1 cellular context compared by ENCODE assay signal in genomic region chr2:15730545-15731212, GRCh38.
TF ChIP-seq lines count a peak whose summit lies in the region.

No MANE protein-coding gene starts in this region.

TF ChIP-seq in HepG2, 621 proteins besides CTCF, POLR2A, EP300 and RAD21 (continued from another document):
- TF ChIP-seq FOXA3 (CRISPR knock-in tag; IDR thresholded peaks at IDR 0.05) (peak; percentile 48), SIN3B (IDR thresholded peaks at IDR 0.05; ENCODE audit: low read length) (no peak), ZNF644 (CRISPR knock-in tag; IDR thresholded peaks at IDR 0.05; ENCODE audit: low read depth) (no peak), NR2F6 (IDR thresholded peaks at IDR 0.05) (no peak), NR2F6 (CRISPR knock-in tag; IDR thresholded peaks at IDR 0.05) (peak; percentile 63), ZNF230 (CRISPR knock-in tag; IDR thresholded peaks at IDR 0.05) (no peak), CBFB (CRISPR knock-in tag; IDR thresholded peaks at IDR 0.05) (peak; percentile 68; the same call in 1 of the 2 replicates), ZNF607 (CRISPR knock-in tag; IDR thresholded peaks at IDR 0.05; ENCODE audit: borderline replicate concordance) (no peak), HOXD1 (CRISPR knock-in tag; IDR thresholded peaks at IDR 0.05) (no peak), SKI (IDR thresholded peaks at IDR 0.05; ENCODE audit: partially characterized antibody) (no peak), ZNF552 (CRISPR knock-in tag; IDR thresholded peaks at IDR 0.05; ENCODE audit: borderline replicate concordance) (no peak), ATAD3A (CRISPR knock-in tag; IDR thresholded peaks at IDR 0.05) (no peak), ARID2 (CRISPR knock-in tag; IDR thresholded peaks at IDR 0.05; ENCODE audit: borderline replicate concordance) (no peak), ZNF30 (CRISPR knock-in tag; IDR thresholded peaks at IDR 0.05) (no peak), NR3C1 (CRISPR knock-in tag; IDR thresholded peaks at IDR 0.05) (no peak), FOSL2 (CRISPR knock-in tag; IDR thresholded peaks at IDR 0.05) (peak; percentile 98), CENPT (CRISPR knock-in tag; IDR thresholded peaks at IDR 0.05; ENCODE audit: low read depth) (no peak), GABPB1 (CRISPR knock-in tag; IDR thresholded peaks at IDR 0.05) (peak; percentile 32; the same call in 1 of the 2 replicates), ZNF781 (CRISPR knock-in tag; IDR thresholded peaks at IDR 0.05; ENCODE audit: borderline replicate concordance, not compliant biosample characterization) (no peak), TFAP4 (IDR thresholded peaks at IDR 0.05; ENCODE audit: borderline replicate concordance, low read depth) (peak; percentile 97), ZNF678 (CRISPR knock-in tag; IDR thresholded peaks at IDR 0.05) (no peak), NR2F1 (CRISPR knock-in tag; IDR thresholded peaks at IDR 0.05) (peak; percentile 26 to 57; a peak in 2 of 4 replicates), XRCC5 (optimal IDR thresholded peaks at IDR 0.05; ENCODE audit: low read length) (peak; percentile 55), THAP11 (CRISPR knock-in tag; IDR thresholded peaks at IDR 0.05) (no peak), ZNF792 (CRISPR knock-in tag; IDR thresholded peaks at IDR 0.05) (no peak; the same call in 1 of the 2 replicates), KDM2A (CRISPR knock-in tag; IDR thresholded peaks at IDR 0.05; ENCODE audit: borderline replicate concordance, low read depth) (peak; percentile 55; the same call in 1 of the 2 replicates), CREBL2 (CRISPR knock-in tag; IDR thresholded peaks at IDR 0.05; ENCODE audit: borderline replicate concordance) (no peak), HNF1A (IDR thresholded peaks at IDR 0.05; ENCODE audit: low read depth) (no peak), HNF1A (CRISPR knock-in tag; IDR thresholded peaks at IDR 0.05; ENCODE audit: borderline replicate concordance) (no peak), NFE2L2 (IDR thresholded peaks at IDR 0.05; ENCODE audit: low read length) (peak; percentile 39), ATF7-NPFF (CRISPR knock-in tag; IDR thresholded peaks at IDR 0.05; ENCODE audit: low read depth) (no peak), ARID5B (CRISPR knock-in tag; IDR thresholded peaks at IDR 0.05) (peak; percentile 68), FOXA1 (IDR thresholded peaks at IDR 0.05) (no peak), FOXA1 (CRISPR knock-in tag; IDR thresholded peaks at IDR 0.05) (0 out of 2 replicates have a peak, but pooled peaks have one; percentile 23), MXI1 (IDR thresholded peaks at IDR 0.05; ENCODE audit: borderline replicate concordance, low read depth, low read length) (no peak), SMC3 (IDR thresholded peaks at IDR 0.05; ENCODE audit: low read length) (no peak), SRSF9 (IDR thresholded peaks at IDR 0.05; ENCODE audit: borderline replicate concordance, insufficient read depth, low read depth, low read length, poor library complexity, severe bottlenecking) (no peak), ATF3 (CRISPR knock-in tag; IDR thresholded peaks at IDR 0.05) (peak; percentile 82), ATM (IDR thresholded peaks at IDR 0.05; ENCODE audit: borderline replicate concordance) (no peak), ZNF550 (CRISPR knock-in tag; IDR thresholded peaks at IDR 0.05; ENCODE audit: borderline replicate concordance) (no peak), MTF1 (CRISPR knock-in tag; IDR thresholded peaks at IDR 0.05) (no peak), HMG20A (CRISPR knock-in tag; IDR thresholded peaks at IDR 0.05; ENCODE audit: borderline replicate concordance) (peak; percentile 79), NFE2 (CRISPR knock-in tag; IDR thresholded peaks at IDR 0.05) (peak; percentile 80), PREB (CRISPR knock-in tag; IDR thresholded peaks at IDR 0.05) (no peak), IRX3 (CRISPR knock-in tag; IDR thresholded peaks at IDR 0.05; ENCODE audit: borderline replicate concordance, low read depth) (no peak), RARG (CRISPR knock-in tag; IDR thresholded peaks at IDR 0.05; ENCODE audit: low read depth) (no peak), GATAD2A (CRISPR knock-in tag; IDR thresholded peaks at IDR 0.05) (0 out of 2 replicates have a peak, but pooled peaks have one; percentile 39), EEA1 (CRISPR knock-in tag; IDR thresholded peaks at IDR 0.05; ENCODE audit: borderline replicate concordance) (no peak), CREB3 (CRISPR knock-in tag; IDR thresholded peaks at IDR 0.05) (no peak), SAP130 (CRISPR knock-in tag; IDR thresholded peaks at IDR 0.05; ENCODE audit: low read depth) (peak; percentile 56), NFIC (IDR thresholded peaks at IDR 0.05; ENCODE audit: low read length) (peak; percentile 51; the same call in 1 of the 2 replicates), ZBTB43 (CRISPR knock-in tag; conservative IDR thresholded peaks at IDR 0.05) (no peak), FOSL1 (CRISPR knock-in tag; IDR thresholded peaks at IDR 0.05; ENCODE audit: borderline replicate concordance) (peak; percentile 77; the same call in 1 of the 2 replicates), YEATS2 (CRISPR knock-in tag; IDR thresholded peaks at IDR 0.05; ENCODE audit: borderline replicate concordance) (0 out of 2 replicates have a peak, but pooled peaks have one; percentile 32), CC2D1A (CRISPR knock-in tag; IDR thresholded peaks at IDR 0.05) (no peak), RARA (CRISPR knock-in tag; IDR thresholded peaks at IDR 0.05) (peak; percentile 52; the same call in 1 of the 2 replicates), CBX2 (IDR thresholded peaks at IDR 0.05; ENCODE audit: low read depth, low read length) (no peak), CBX2 (CRISPR knock-in tag; IDR thresholded peaks at IDR 0.05; ENCODE audit: low read depth) (no peak), HOXA9 (CRISPR knock-in tag; IDR thresholded peaks at IDR 0.05; ENCODE audit: borderline replicate concordance) (no peak), MAFK (conservative IDR thresholded peaks at IDR 0.05 in 1 of 2, IDR thresholded peaks at IDR 0.05 in 1 of 2; ENCODE audit: low read length in 2 of 2) (peak in 1 of 2 experiments; percentile 50; a peak in 1 of 4 replicates), ZNF12 (CRISPR knock-in tag; IDR thresholded peaks at IDR 0.05) (peak; percentile 60; the same call in 1 of the 2 replicates), ELF3 (CRISPR knock-in tag; IDR thresholded peaks at IDR 0.05) (peak; percentile 65; the same call in 1 of the 2 replicates)
